ENCODE assay signal across 8 cellular contexts in genomic region chr16:2673066-2673999, GRCh38. TPM values are rescaled to one million over a fixed set of nuclear protein-coding genes. Genes with fewer than 3 reads are reported as not detected.
DNase-seq lines count a peak whose midpoint lies in the region; ATAC-seq and FAIRE-seq lines count a peak whose summit lies in the region.

No MANE protein-coding gene starts in this region.

- FAIRE-seq in HTR-8/SVneo (lab: Jason Lieb, UNC): no peak

- H3K27ac Mint-ChIP-seq in effector memory CD8-positive, alpha-beta T cell: peak overlapping the region in 1 of 2 donors; percentile 57

- ATAC-seq in GM21381 (IDR thresholded peaks at IDR 0.05; ENCODE audit: unreplicated experiment): peak; percentile 87
- ATAC-seq in effector memory CD8-positive, alpha-beta T cell (replicated peaks): peak; percentile 92

- DNase-seq in COLO829 (ENCODE audit: low spot score) (peak; percentile 76), HTR-8/SVneo (ENCODE audit: insufficient read length, low spot score) (peak; percentile 88), NOMO-1 (lab: John Stamatoyannopoulos, UW; ENCODE audit: unreplicated experiment in 2 of 2) (peak; percentile 91 to 97), mesenteric fat pad (ENCODE audit: low spot score) (peak; percentile 99)
- peak; percentile 74 to 90 (median 89) for DNase-seq in activated CD8-positive, alpha-beta memory T cell treated with anti-CD3 and anti-CD28 coated beads for 48 hours (ENCODE audit: low read depth in 2 of 3, low spot score in 2 of 3)
- DNase-seq in effector memory CD8-positive, alpha-beta T cell: peak; percentile 92 to 94 (median 92)
- peak; percentile 81 for DNase-seq in stimulated activated CD8-positive, alpha-beta memory T cell treated with anti-CD3 and anti-CD28 coated beads, Interleukin-15, amount 100 ng/mL, for 1 hour (ENCODE audit: low read depth)

- H3K27me3 Mint-ChIP-seq in effector memory CD8-positive, alpha-beta T cell: no peaks in the 10 kb centered on the region

- no peaks in the 10 kb centered on the region for H3K9me3 Mint-ChIP-seq in effector memory CD8-positive, alpha-beta T cell

- peaks cover 12% of the 10 kb centered on the region for H3K36me3 Mint-ChIP-seq in effector memory CD8-positive, alpha-beta T cell (ENCODE audit: insufficient read depth)

- peaks cover 11 to 24% of the 10 kb centered on the region in 2 donors for H3K4me1 Mint-ChIP-seq in effector memory CD8-positive, alpha-beta T cell (ENCODE audit: low read depth in 2 of 2)

- peak overlapping the region; percentile 70 to 78 for H3K4me3 Mint-ChIP-seq in effector memory CD8-positive, alpha-beta T cell

RNA-seq across cellular contexts. Expression of gene KCTD5, which starts 9.0 kb away (rescaled TPM):
- 18.5 TPM for total RNA-seq in mesenteric fat pad

RNA-seq across cellular contexts. Expression of gene PRSS27, which starts 46.7 kb away (rescaled TPM):
- total RNA-seq in mesenteric fat pad: 0.48 TPM

Comparison
In these comparisons a context has a peak if more than half of its experiments do, and no peak if none do; other contexts are left out.
1. Peak in every context shown above with its lines: DNase-seq and ATAC-seq.